Comparison of ENCODE assay signal across 8 cellular contexts in the genomic region with DNA sequence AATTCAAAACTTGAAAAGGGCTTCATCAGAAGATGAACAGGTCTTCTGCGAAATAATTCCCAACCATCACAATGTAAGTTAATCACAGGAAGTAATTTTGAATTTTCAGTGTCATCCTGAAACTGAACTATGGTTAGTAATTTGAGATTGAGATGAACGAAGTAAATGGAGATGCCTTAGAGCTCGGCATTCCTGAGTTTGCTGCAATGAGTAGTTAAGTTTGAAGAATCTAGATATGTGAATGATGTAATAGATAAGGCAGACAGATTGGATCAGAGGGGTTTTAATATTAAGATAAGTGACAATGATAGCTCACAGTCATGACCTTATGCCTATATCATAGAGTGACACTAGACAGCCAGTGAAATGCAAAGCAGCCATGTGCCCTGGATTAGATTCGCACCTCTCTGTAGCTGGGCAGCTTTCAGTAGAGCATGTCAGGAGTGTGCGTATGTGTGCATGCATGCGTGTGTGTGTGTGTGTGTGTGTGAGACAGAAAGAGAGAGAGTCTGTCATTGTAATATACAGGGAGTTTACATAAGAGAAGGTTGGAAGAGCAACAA.
DNase-seq lines count a peak whose midpoint lies in the region; ATAC-seq and TF ChIP-seq lines count a peak whose summit lies in the region.

No MANE protein-coding gene starts in this region.

- peak; percentile 54 for ATAC-seq in GM18520 (IDR thresholded peaks at IDR 0.05; ENCODE audit: unreplicated experiment)
- peak; percentile 57 for ATAC-seq in GM21786 (IDR thresholded peaks at IDR 0.05; ENCODE audit: unreplicated experiment)
- peak; percentile 38 for ATAC-seq in mucosa of descending colon

- H3K79me2 ChIP-seq in mammary epithelial cell (ENCODE audit: insufficient read depth, low read length): no peaks in the 10 kb centered on the region

- dilution Hi-C loops in mammary epithelial cell (cut with HindIII; ENCODE audit: low sequenced_read_pairs): no loop called here

- TF ChIP-seq CTCF in mucosa of descending colon (IDR thresholded peaks at IDR 0.05) (no peak), mammary epithelial cell (conservative IDR thresholded peaks at IDR 0.05 in 1 of 2, IDR thresholded peaks at IDR 0.05 in 1 of 2; ENCODE audit: extremely low read depth in 1 of 2, insufficient read depth in 1 of 2, low read depth in 1 of 2, low read length in 2 of 2) (no peak)

- H3K9me3 ChIP-seq in mucosa of descending colon (no peaks in the 10 kb centered on the region), mammary epithelial cell (replicated peaks; ENCODE audit: insufficient read depth, low read length) (no peaks in the 10 kb centered on the region)

- intact Hi-C loops in mucosa of descending colon (cut with DNase I, micrococcal nuclease) (no loop called here), mammary epithelial cell (cut with micrococcal nuclease) (no loop called here)

- H3K4me2 ChIP-seq in mammary epithelial cell (ENCODE audit: insufficient read depth, low read depth, low read length): no peak overlapping the region

- in situ Hi-C loops in mammary epithelial cell (cut with MboI; ENCODE audit: low sequenced_read_pairs in 2 of 2): no loop called here

- H2AFZ ChIP-seq in mammary epithelial cell (ENCODE audit: low read depth, low read length): no peak overlapping the region

- no TSS peak for BruUV-seq in mammary epithelial cell (replicated peaks; lab: Mats Ljungman, UMichigan)

- H3K27ac ChIP-seq in mammary epithelial cell (ENCODE audit: insufficient read depth, low read depth, low read length): no peak overlapping the region

- no peaks in the 10 kb centered on the region for H3K4me1 ChIP-seq in mucosa of descending colon (ENCODE audit: low read depth)
- H3K4me1 ChIP-seq in mammary epithelial cell (ENCODE audit: insufficient read depth, low read length): no peaks in the 10 kb centered on the region

- H3K4me3 ChIP-seq in mucosa of descending colon: no peak overlapping the region
- no peak overlapping the region for H3K4me3 ChIP-seq in mammary epithelial cell (replicated peaks in 1 of 3; ENCODE audit: insufficient read depth in 1 of 3, low read depth in 2 of 3, low read length in 3 of 3)

- H3K27me3 ChIP-seq in mammary epithelial cell (ENCODE audit: insufficient read depth, low read length): no peaks in the 10 kb centered on the region

- DNase-seq in NCI-H524 treated with DMSO at 0.1 percent for 48 hours (lab: John Stamatoyannopoulos, UW) (peak; percentile 60), mucosa of descending colon (no peak), mammary epithelial cell (no peak), NK-92 (lab: John Stamatoyannopoulos, UW; ENCODE audit: unreplicated experiment) (no peak), anterior cingulate cortex (lab: John Stamatoyannopoulos, UW) (no peak), mucosa of gallbladder (ENCODE audit: low spot score) (no peak)

- 93% methylated on average over 6 of the region's 6 CpGs for WGBS in mammary epithelial cell (ENCODE audit: low coverage, missing lambda C conversion rate)

- no peaks in the 10 kb centered on the region for H4K20me1 ChIP-seq in mammary epithelial cell (ENCODE audit: insufficient read depth, low read length)

- no peak overlapping the region for H3K9ac ChIP-seq in mammary epithelial cell (ENCODE audit: insufficient read depth, low read length)

- CTCF ChIA-PET in mammary epithelial cell (lab: Charles Lee; ENCODE audit: low non-redundant PET): no interaction called here

- H3K36me3 ChIP-seq in mucosa of descending colon (ENCODE audit: low read depth): no peaks in the 10 kb centered on the region
- H3K36me3 ChIP-seq in mammary epithelial cell (ENCODE audit: insufficient read depth, low read length): no peaks in the 10 kb centered on the region
